In the genomic region with DNA sequence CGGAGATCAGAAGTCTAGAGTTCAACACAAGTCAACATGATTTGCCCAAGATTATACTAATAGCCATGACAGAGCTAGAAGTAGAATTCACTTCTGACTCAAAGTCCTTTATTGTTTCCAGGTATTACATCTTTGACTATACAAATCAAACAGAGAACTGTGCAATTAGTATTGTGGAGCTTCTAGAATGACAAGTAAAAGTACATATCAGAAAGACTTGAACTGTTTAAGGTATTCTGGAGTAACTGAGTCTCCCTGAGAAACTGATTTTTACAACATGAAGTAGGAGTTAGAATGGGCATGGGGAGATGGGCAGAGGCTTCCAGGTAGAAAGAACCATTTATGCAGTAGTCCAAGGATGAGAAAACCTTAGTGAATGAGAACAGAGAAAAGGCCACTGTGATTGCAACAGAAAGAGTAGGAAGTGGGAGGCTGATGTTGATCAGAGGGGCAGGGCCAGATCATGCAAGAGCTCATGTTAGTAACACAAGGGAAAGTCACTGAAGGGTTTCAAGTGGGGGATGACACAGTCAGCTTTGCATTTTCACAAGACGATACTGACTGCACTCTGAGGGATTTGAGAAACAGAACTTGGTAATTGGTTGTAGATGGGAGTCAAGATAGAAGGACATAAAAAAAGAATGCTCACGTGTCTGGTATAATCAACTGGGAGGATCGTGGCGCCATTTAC, we compare ENCODE assay signal across 10 cellular contexts.
A peak's percentile ranks its signal among the peaks of the same experiment; 100 is the strongest.
DNase-seq lines count a peak whose midpoint lies in the region; ATAC-seq lines count a peak whose summit lies in the region.
"Had no signal": no experiment of that assay in that cellular context is flagged by ENCODE, and none has a peak within 500 bp of the region (broad histone marks: within the 10 kb centered on the region; RNA-seq: fewer than 3 reads in every experiment).

No MANE protein-coding gene starts in this region.

- peak; percentile 65 for ATAC-seq in HG02943 (IDR thresholded peaks at IDR 0.05; ENCODE audit: low read depth, unreplicated experiment)

- DNase-seq in stimulated activated CD4-positive, alpha-beta T cell treated with anti-CD3 and anti-CD28 coated beads, Interleukin-1b, Interleukin-23, amount 100 ng/mL, for 48 hours: peak; percentile 4
- DNase-seq in stimulated activated CD4-positive, alpha-beta T cell treated with anti-CD3 and anti-CD28 coated beads, Interleukin-15, amount 100 ng/mL, for 24 hours: no peak
- DNase-seq in NOMO-1 treated with dmso at 0.1 percent for 144 hours (lab: John Stamatoyannopoulos, UW; ENCODE audit: unreplicated experiment) (peak; percentile 43), RPMI8226 (no peak), AG08396 (ENCODE audit: low spot score) (no peak), KG1 (lab: John Stamatoyannopoulos, UW) (no peak)
- no peak for DNase-seq in stimulated activated CD4-positive, alpha-beta T cell treated with anti-CD3 and anti-CD28 coated beads, Interleukin-4, amount 100 ng/mL, for 24 hours
- DNase-seq: activated CD4-positive, alpha-beta T cell treated with anti-CD3 and anti-CD28 coated beads, Interleukin-2, amount 50 U/mL, for 1 hour; IMR-90 had no signal

Comparison
In these comparisons a context has a peak if more than half of its experiments do, and no peak if none do; other contexts are left out.
1. DNase-seq: peak in stimulated activated CD4-positive, alpha-beta T cell treated with anti-CD3 and anti-CD28 coated beads, Interleukin-1b, Interleukin-23, amount 100 ng/mL, for 48 hours (single experiment) and NOMO-1 treated with dmso at 0.1 percent for 144 hours (single experiment); none in stimulated activated CD4-positive, alpha-beta T cell treated with anti-CD3 and anti-CD28 coated beads, Interleukin-15, amount 100 ng/mL, for 24 hours (single experiment), RPMI8226 (single experiment), AG08396 (single experiment), stimulated activated CD4-positive, alpha-beta T cell treated with anti-CD3 and anti-CD28 coated beads, Interleukin-4, amount 100 ng/mL, for 24 hours (single experiment) and KG1 (single experiment).